In genomic region chr9:89410709-89411111, GRCh38 we compare ENCODE assay signal across 1 cellular context.
TF ChIP-seq lines count a peak whose summit lies in the region.

No MANE protein-coding gene starts in this region.

TF ChIP-seq in GM12878, 131 proteins besides CTCF, POLR2A, EP300 and RAD21 (continued from another document and continues in another):
- TF ChIP-seq, protein P1, sequence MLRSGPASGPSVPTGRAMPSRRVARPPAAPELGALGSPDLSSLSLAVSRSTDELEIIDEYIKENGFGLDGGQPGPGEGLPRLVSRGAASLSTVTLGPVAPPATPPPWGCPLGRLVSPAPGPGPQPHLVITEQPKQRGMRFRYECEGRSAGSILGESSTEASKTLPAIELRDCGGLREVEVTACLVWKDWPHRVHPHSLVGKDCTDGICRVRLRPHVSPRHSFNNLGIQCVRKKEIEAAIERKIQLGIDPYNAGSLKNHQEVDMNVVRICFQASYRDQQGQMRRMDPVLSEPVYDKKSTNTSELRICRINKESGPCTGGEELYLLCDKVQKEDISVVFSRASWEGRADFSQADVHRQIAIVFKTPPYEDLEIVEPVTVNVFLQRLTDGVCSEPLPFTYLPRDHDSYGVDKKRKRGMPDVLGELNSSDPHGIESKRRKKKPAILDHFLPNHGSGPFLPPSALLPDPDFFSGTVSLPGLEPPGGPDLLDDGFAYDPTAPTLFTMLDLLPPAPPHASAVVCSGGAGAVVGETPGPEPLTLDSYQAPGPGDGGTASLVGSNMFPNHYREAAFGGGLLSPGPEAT (IDR thresholded peaks at IDR 0.05; ENCODE audit: low read depth): 0 out of 2 replicates have a peak, but pooled peaks have one; percentile 37
- TF ChIP-seq, protein P2, sequence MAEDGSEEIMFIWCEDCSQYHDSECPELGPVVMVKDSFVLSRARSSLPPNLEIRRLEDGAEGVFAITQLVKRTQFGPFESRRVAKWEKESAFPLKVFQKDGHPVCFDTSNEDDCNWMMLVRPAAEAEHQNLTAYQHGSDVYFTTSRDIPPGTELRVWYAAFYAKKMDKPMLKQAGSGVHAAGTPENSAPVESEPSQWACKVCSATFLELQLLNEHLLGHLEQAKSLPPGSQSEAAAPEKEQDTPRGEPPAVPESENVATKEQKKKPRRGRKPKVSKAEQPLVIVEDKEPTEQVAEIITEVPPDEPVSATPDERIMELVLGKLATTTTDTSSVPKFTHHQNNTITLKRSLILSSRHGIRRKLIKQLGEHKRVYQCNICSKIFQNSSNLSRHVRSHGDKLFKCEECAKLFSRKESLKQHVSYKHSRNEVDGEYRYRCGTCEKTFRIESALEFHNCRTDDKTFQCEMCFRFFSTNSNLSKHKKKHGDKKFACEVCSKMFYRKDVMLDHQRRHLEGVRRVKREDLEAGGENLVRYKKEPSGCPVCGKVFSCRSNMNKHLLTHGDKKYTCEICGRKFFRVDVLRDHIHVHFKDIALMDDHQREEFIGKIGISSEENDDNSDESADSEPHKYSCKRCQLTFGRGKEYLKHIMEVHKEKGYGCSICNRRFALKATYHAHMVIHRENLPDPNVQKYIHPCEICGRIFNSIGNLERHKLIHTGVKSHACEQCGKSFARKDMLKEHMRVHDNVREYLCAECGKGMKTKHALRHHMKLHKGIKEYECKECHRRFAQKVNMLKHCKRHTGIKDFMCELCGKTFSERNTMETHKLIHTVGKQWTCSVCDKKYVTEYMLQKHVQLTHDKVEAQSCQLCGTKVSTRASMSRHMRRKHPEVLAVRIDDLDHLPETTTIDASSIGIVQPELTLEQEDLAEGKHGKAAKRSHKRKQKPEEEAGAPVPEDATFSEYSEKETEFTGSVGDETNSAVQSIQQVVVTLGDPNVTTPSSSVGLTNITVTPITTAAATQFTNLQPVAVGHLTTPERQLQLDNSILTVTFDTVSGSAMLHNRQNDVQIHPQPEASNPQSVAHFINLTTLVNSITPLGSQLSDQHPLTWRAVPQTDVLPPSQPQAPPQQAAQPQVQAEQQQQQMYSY (CRISPR knock-in tag; IDR thresholded peaks at IDR 0.05): no peak
- TF ChIP-seq SREBF2 (IDR thresholded peaks at IDR 0.05; ENCODE audit: low read length) (no peak), IKZF2 (IDR thresholded peaks at IDR 0.05) (peak; percentile 50 to 57), YY1 (IDR thresholded peaks at IDR 0.05; ENCODE audit: low read depth, low read length) (0 out of 2 replicates have a peak, but pooled peaks have one; percentile 10), CHD1 (IDR thresholded peaks at IDR 0.05; ENCODE audit: low read depth, low read length) (no peak), RFX5 (IDR thresholded peaks at IDR 0.05; ENCODE audit: low read depth, low read length) (no peak), PAX5 (IDR thresholded peaks at IDR 0.05; ENCODE audit: borderline replicate concordance, low read depth, low read length) (no peak), NRF1 (conservative IDR thresholded peaks at IDR 0.05; ENCODE audit: low read depth, low read length) (no peak), LARP7 (IDR thresholded peaks at IDR 0.05) (no peak), TCF3 (IDR thresholded peaks at IDR 0.05; ENCODE audit: borderline replicate concordance, insufficient read depth, low read depth, low read length) (no peak), RAD51 (IDR thresholded peaks at IDR 0.05) (no peak), SP1 (IDR thresholded peaks at IDR 0.05; ENCODE audit: low read depth, low read length) (no peak), RUNX3 (IDR thresholded peaks at IDR 0.05; ENCODE audit: low read length) (peak; percentile 75), EZH2 (IDR thresholded peaks at IDR 0.05; ENCODE audit: borderline replicate concordance, control insufficient read depth, low read depth, low read length) (no peak), KDM1A (IDR thresholded peaks at IDR 0.05; ENCODE audit: borderline replicate concordance) (no peak), KLF5 (IDR thresholded peaks at IDR 0.05; ENCODE audit: partially characterized antibody) (peak; percentile 86), PML (IDR thresholded peaks at IDR 0.05; ENCODE audit: low read length) (peak; percentile 38; the same call in 1 of the 2 replicates), ETV6 (conservative IDR thresholded peaks at IDR 0.05 in 1 of 2, IDR thresholded peaks at IDR 0.05 in 1 of 2; ENCODE audit: borderline replicate concordance in 1 of 2, low read depth in 1 of 2) (peak in 1 of 2 experiments; percentile 60; a peak in 1 of 4 replicates), SMAD5 (IDR thresholded peaks at IDR 0.05; ENCODE audit: low read depth) (no peak), ZNF622 (IDR thresholded peaks at IDR 0.05) (no peak), ATF2 (IDR thresholded peaks at IDR 0.05; ENCODE audit: low read length) (peak; percentile 90), TCF7 (IDR thresholded peaks at IDR 0.05; ENCODE audit: borderline replicate concordance) (no peak), POU2F2 (IDR thresholded peaks at IDR 0.05; ENCODE audit: borderline replicate concordance, low read depth, low read length) (peak; percentile 37; the same call in 1 of the 3 replicates), EED (IDR thresholded peaks at IDR 0.05; ENCODE audit: low read depth) (peak; percentile 91), SIX5 (IDR thresholded peaks at IDR 0.05; ENCODE audit: low read depth, low read length, severe bottlenecking) (no peak), STAT3 (IDR thresholded peaks at IDR 0.05; ENCODE audit: low read depth, low read length) (no peak), BACH1 (IDR thresholded peaks at IDR 0.05; ENCODE audit: borderline replicate concordance) (no peak), NFIC (IDR thresholded peaks at IDR 0.05; ENCODE audit: low read depth, low read length) (peak; percentile 67; the same call in 1 of the 2 replicates), SMARCA5 (IDR thresholded peaks at IDR 0.05) (peak; percentile 89), MYB (IDR thresholded peaks at IDR 0.05; ENCODE audit: borderline replicate concordance, low read depth, low read length) (no peak), ZBED1 (IDR thresholded peaks at IDR 0.05; ENCODE audit: borderline replicate concordance) (peak; percentile 19; the same call in 1 of the 2 replicates), MLLT1 (IDR thresholded peaks at IDR 0.05) (0 out of 2 replicates have a peak, but pooled peaks have one; percentile 44), IKZF1 (conservative IDR thresholded peaks at IDR 0.05) (peak; percentile 75), HDGF (IDR thresholded peaks at IDR 0.05) (no peak), ZNF217 (IDR thresholded peaks at IDR 0.05) (peak; percentile 77), SMC3 (IDR thresholded peaks at IDR 0.05; ENCODE audit: borderline replicate concordance, low read length) (peak; percentile 21; the same call in 1 of the 2 replicates), MTA3 (IDR thresholded peaks at IDR 0.05; ENCODE audit: borderline replicate concordance, low read length) (no peak), CREM (IDR thresholded peaks at IDR 0.05; ENCODE audit: low read depth) (peak; percentile 51; the same call in 1 of the 2 replicates), CBFB (IDR thresholded peaks at IDR 0.05; ENCODE audit: low read depth) (0 out of 2 replicates have a peak, but pooled peaks have one; percentile 35), IRF4 (IDR thresholded peaks at IDR 0.05; ENCODE audit: low read depth, low read length) (peak; percentile 72; the same call in 1 of the 2 replicates), RCOR1 (conservative IDR thresholded peaks at IDR 0.05; ENCODE audit: low read depth, low read length) (no peak), REST (IDR thresholded peaks at IDR 0.05; ENCODE audit: low read depth, low read length) (no peak)
- TF ChIP-seq, protein P3, sequence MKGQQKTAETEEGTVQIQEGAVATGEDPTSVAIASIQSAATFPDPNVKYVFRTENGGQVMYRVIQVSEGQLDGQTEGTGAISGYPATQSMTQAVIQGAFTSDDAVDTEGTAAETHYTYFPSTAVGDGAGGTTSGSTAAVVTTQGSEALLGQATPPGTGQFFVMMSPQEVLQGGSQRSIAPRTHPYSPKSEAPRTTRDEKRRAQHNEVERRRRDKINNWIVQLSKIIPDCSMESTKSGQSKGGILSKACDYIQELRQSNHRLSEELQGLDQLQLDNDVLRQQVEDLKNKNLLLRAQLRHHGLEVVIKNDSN (IDR thresholded peaks at IDR 0.05; ENCODE audit: borderline replicate concordance, extremely low read length, insufficient read depth, low read depth, low read length): no peak
- TF ChIP-seq, protein P4, sequence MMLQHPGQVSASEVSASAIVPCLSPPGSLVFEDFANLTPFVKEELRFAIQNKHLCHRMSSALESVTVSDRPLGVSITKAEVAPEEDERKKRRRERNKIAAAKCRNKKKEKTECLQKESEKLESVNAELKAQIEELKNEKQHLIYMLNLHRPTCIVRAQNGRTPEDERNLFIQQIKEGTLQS (IDR thresholded peaks at IDR 0.05; ENCODE audit: borderline replicate concordance, extremely low read depth, low read depth, low read length): no peak
- TF ChIP-seq, protein P5, sequence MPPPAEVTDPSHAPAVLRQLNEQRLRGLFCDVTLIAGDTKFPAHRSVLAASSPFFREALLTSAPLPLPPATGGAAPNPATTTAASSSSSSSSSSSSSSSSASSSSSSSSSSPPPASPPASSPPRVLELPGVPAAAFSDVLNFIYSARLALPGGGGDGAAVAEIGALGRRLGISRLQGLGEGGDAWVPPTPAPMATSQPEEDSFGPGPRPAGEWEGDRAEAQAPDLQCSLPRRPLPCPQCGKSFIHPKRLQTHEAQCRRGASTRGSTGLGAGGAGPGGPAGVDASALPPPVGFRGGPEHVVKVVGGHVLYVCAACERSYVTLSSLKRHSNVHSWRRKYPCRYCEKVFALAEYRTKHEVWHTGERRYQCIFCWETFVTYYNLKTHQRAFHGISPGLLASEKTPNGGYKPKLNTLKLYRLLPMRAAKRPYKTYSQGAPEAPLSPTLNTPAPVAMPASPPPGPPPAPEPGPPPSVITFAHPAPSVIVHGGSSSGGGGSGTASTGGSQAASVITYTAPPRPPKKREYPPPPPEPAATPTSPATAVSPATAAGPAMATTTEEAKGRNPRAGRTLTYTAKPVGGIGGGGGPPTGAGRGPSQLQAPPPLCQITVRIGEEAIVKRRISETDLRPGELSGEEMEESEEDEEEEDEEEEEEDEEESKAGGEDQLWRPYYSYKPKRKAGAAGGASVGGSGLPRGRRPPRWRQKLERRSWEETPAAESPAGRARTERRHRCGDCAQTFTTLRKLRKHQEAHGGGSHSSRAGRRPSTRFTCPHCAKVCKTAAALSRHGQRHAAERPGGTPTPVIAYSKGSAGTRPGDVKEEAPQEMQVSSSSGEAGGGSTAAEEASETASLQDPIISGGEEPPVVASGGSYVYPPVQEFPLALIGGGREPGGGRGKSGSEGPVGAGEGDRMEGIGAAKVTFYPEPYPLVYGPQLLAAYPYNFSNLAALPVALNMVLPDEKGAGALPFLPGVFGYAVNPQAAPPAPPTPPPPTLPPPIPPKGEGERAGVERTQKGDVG (CRISPR knock-in tag; IDR thresholded peaks at IDR 0.05): no peak
- TF ChIP-seq, protein P6, sequence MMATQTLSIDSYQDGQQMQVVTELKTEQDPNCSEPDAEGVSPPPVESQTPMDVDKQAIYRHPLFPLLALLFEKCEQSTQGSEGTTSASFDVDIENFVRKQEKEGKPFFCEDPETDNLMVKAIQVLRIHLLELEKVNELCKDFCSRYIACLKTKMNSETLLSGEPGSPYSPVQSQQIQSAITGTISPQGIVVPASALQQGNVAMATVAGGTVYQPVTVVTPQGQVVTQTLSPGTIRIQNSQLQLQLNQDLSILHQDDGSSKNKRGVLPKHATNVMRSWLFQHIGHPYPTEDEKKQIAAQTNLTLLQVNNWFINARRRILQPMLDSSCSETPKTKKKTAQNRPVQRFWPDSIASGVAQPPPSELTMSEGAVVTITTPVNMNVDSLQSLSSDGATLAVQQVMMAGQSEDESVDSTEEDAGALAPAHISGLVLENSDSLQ (IDR thresholded peaks at IDR 0.05): no peak
